4 cellular contexts compared by ENCODE assay signal in the genomic region with DNA sequence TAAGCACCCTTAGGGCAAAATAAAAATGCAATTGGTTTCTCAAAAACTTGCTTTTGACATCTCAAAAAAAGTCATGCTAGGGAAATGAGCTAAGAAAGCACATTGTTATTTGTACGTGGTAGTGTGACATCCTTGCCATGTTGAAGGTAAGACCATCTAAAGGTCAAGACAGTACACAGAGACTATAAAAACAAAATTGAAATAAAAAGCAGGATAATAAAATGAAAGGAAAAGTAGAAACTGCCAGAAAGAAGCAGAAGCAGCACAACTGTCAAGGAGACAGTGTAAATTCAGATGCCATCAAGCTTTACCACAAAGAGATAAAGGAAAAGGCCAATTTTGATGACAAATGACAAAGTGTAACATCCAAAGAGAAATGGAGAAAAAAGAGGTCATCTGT. TPM values are rescaled to one million over a fixed set of nuclear protein-coding genes. Genes with fewer than 3 reads are reported as not detected.
"Had no signal": no experiment of that assay in that cellular context is flagged by ENCODE, and none has a peak within 500 bp of the region (broad histone marks: within the 10 kb centered on the region; RNA-seq: fewer than 3 reads in every experiment).

No MANE protein-coding gene starts in this region.

RNA-seq across cellular contexts. Expression of gene SIT1, which starts 11.5 kb away (rescaled TPM):
- total RNA-seq: cerebellum, dermis microvascular lymphatic vessel endothelial cell, glomerular endothelial cell, renal cortical epithelial cell had no signal
